Comparison of ENCODE assay signal across 17 cellular contexts in genomic region chr1:111216751-111217150, GRCh38. TPM values are rescaled to one million over a fixed set of nuclear protein-coding genes. Genes with fewer than 3 reads are reported as not detected.
DNase-seq lines count a peak whose midpoint lies in the region; FAIRE-seq and TF ChIP-seq lines count a peak whose summit lies in the region.
"Had no signal": no experiment of that assay in that cellular context is flagged by ENCODE, and none has a peak within 500 bp of the region (broad histone marks: within the 10 kb centered on the region; RNA-seq: fewer than 3 reads in every experiment).

No MANE protein-coding gene starts in this region.

- H3K79me1 ChIP-seq in H1 (ENCODE audit: low read depth, low read length), result no peaks in the 10 kb centered on the region

- no peak for TF ChIP-seq RAD21 in H1 (IDR thresholded peaks at IDR 0.05 in 1 of 2, conservative IDR thresholded peaks at IDR 0.05 in 1 of 2; ENCODE audit: low read depth in 2 of 2, low read length in 2 of 2)

- peak overlapping the region; percentile 40; the same call in 1 of the 2 replicates for H2BK20ac ChIP-seq in H1 (ENCODE audit: low read length)

- H3K4me2 ChIP-seq in H1 (ENCODE audit: insufficient read depth in 1 of 2, low read depth in 2 of 2, low read length in 2 of 2), result no peak overlapping the region
- H3K4me2 ChIP-seq: neural progenitor cell had no signal

- peaks cover 17% of the 10 kb centered on the region for H3K9me3 Mint-ChIP-seq in activated naive CD4-positive, alpha-beta T cell treated with anti-CD3 and anti-CD28 coated beads, Interleukin-2, amount 50 U/mL, for 24 hours
- H3K9me3 Mint-ChIP-seq in T-helper 2 cell treated with Interferon-gamma antibody and Interleukin-4, amounts not matched to agents 5 μg/mL and 100 μg/mL, for 36 hours, result peaks cover 4% of the 10 kb centered on the region
- no peaks in the 10 kb centered on the region for H3K9me3 Mint-ChIP-seq in osteocyte (ENCODE audit: unreplicated experiment)

- H2BK5ac ChIP-seq in H1 (ENCODE audit: low read depth, low read length), result no peak overlapping the region

- no peak overlapping the region for H4K5ac ChIP-seq in H1 (ENCODE audit: insufficient read length, low read depth, low read length)

- H2BK12ac ChIP-seq in H1 (ENCODE audit: low read depth, low read length), result no peak overlapping the region

- TF ChIP-seq CTCF in H1 (IDR thresholded peaks at IDR 0.05; ENCODE audit: control extremely low read depth in 1 of 3, insufficient read depth in 1 of 3, low read depth in 1 of 3, low read length in 3 of 3) (no peak), osteocyte (IDR thresholded peaks at IDR 0.05) (no peak)

- H3K79me2 ChIP-seq in H1 (ENCODE audit: control insufficient read depth in 1 of 2, insufficient read depth in 2 of 2, low read length in 2 of 2), result no peaks in the 10 kb centered on the region

- TF ChIP-seq EP300 in H1 (IDR thresholded peaks at IDR 0.05; ENCODE audit: borderline replicate concordance in 1 of 2, low read depth in 2 of 2, low read length in 2 of 2), result no peak

- no peaks in the 10 kb centered on the region for H3K36me3 Mint-ChIP-seq in activated naive CD4-positive, alpha-beta T cell treated with anti-CD3 and anti-CD28 coated beads, Interleukin-2, amount 50 U/mL, for 24 hours
- peaks cover 2% of the 10 kb centered on the region for H3K36me3 Mint-ChIP-seq in T-helper 2 cell treated with Interferon-gamma antibody and Interleukin-4, amounts not matched to agents 5 μg/mL and 100 μg/mL, for 36 hours (ENCODE audit: low read depth)
- no peaks in the 10 kb centered on the region for H3K36me3 Mint-ChIP-seq in osteocyte (ENCODE audit: unreplicated experiment)
- H3K36me3 Mint-ChIP-seq: neural progenitor cell had no signal

- H2BK15ac ChIP-seq in H1 (ENCODE audit: low read length), result no peak overlapping the region

- H3K4ac ChIP-seq in H1 (replicated peaks; ENCODE audit: insufficient read length, low read depth, low read length), result no peak overlapping the region

- no peak for DNase-seq in activated naive CD4-positive, alpha-beta T cell treated with Interleukin-2 at 50 U/mL for 16 hours
- DNase-seq in T-helper 2 cell treated with Interferon-gamma antibody and Interleukin-4, amounts not matched to agents 5 μg/mL and 100 μg/mL, for 36 hours (ENCODE audit: low spot score), result no peak
- DNase-seq in H1 (ENCODE audit: low read depth in 1 of 2, low spot score in 2 of 2) (no peak), NCI-H146 treated with DMSO at 0.1 percent for 48 hours (lab: John Stamatoyannopoulos, UW; ENCODE audit: unreplicated experiment) (no peak), Kasumi-1 (lab: John Stamatoyannopoulos, UW) (no peak), osteocyte (ENCODE audit: extremely low spot score, unreplicated experiment) (no peak)
- DNase-seq in stimulated activated CD8-positive, alpha-beta memory T cell treated with anti-CD3 and anti-CD28 coated beads, Interleukin-4, amount 100 ng/mL, for 48 hours, result no peak
- DNase-seq: activated gamma-delta T cell, H7, IMR-90, NCI-H1436, NCI-H446 treated with DMSO at 0.1 percent for 48 hours, right lobe of liver had no signal

- CTCF ChIA-PET in H1 (lab: Charles Lee; ENCODE audit: partially characterized antibody), result interaction anchor here (0.7 to 5.4 kb wide), 5 partner anchors 19 to 352 kb away, joined by 3 to 31 read pairs (median 3); no protein-coding TSS in a partner anchor

- no peak overlapping the region for H4K8ac ChIP-seq in H1 (ENCODE audit: extremely low read depth, insufficient read depth, low read length)

- H3K4me1 Mint-ChIP-seq in activated naive CD4-positive, alpha-beta T cell treated with anti-CD3 and anti-CD28 coated beads, Interleukin-2, amount 50 U/mL, for 24 hours, result peaks cover 99% of the 10 kb centered on the region
- H3K4me1 Mint-ChIP-seq in T-helper 2 cell treated with Interferon-gamma antibody and Interleukin-4, amounts not matched to agents 5 μg/mL and 100 μg/mL, for 36 hours (ENCODE audit: low read depth), result peaks cover 91% of the 10 kb centered on the region
- no peaks in the 10 kb centered on the region for H3K4me1 Mint-ChIP-seq in osteocyte (ENCODE audit: unreplicated experiment)

- no peak overlapping the region for H3K18ac ChIP-seq in H1 (ENCODE audit: extremely low read depth, low read length)

- H3K23me2 ChIP-seq in H1 (ENCODE audit: low read depth, low read length), result no peaks in the 10 kb centered on the region

- H3K4me1 ChIP-seq in H1 (replicated peaks in 1 of 4; ENCODE audit: control insufficient read depth in 3 of 4, insufficient read depth in 4 of 4, low read length in 3 of 4), result peaks cover 0 to 7% (median 7%) of the 10 kb centered on the region in 4 experiments; a peak in 3 of 7 replicates
- H3K4me1 ChIP-seq: breast epithelium, right lobe of liver had no signal

- H3K9me3 ChIP-seq in H1 (ENCODE audit: insufficient read depth in 2 of 2, low read depth in 1 of 2, low read length in 1 of 2), result no peaks in the 10 kb centered on the region; a peak in 1 of 4 replicates
- H3K9me3 ChIP-seq: breast epithelium, right lobe of liver had no signal

- no peak overlapping the region for H4K91ac ChIP-seq in H1 (replicated peaks; ENCODE audit: insufficient read length, low read length)

- H3K27ac Mint-ChIP-seq in activated naive CD4-positive, alpha-beta T cell treated with anti-CD3 and anti-CD28 coated beads, Interleukin-2, amount 50 U/mL, for 24 hours, result peak overlapping the region; percentile 97
- H3K27ac Mint-ChIP-seq in T-helper 2 cell treated with Interferon-gamma antibody and Interleukin-4, amounts not matched to agents 5 μg/mL and 100 μg/mL, for 36 hours, result peak overlapping the region; percentile 90
- H3K27ac Mint-ChIP-seq in osteocyte (ENCODE audit: unreplicated experiment), result no peak overlapping the region
- H3K27ac Mint-ChIP-seq: neural progenitor cell had no signal

- no peak overlapping the region for H2AFZ ChIP-seq in H1 (ENCODE audit: low read length)
- H2AFZ ChIP-seq: neural progenitor cell had no signal

- H3K9ac ChIP-seq in H1 (replicated peaks in 1 of 4; ENCODE audit: extremely low read depth in 1 of 4, low read depth in 3 of 4, low read length in 3 of 4), result no peak overlapping the region
- H3K9ac ChIP-seq: neural progenitor cell had no signal

- no peaks in the 10 kb centered on the region for H3K27me3 ChIP-seq in H1 (replicated peaks in 1 of 4; ENCODE audit: control insufficient read depth in 3 of 4, extremely low read depth in 1 of 4, insufficient read depth in 3 of 4, low read length in 3 of 4)
- H3K27me3 ChIP-seq: breast epithelium, neural progenitor cell, right lobe of liver had no signal

- POLR2A ChIA-PET in H1 (lab: Charles Lee; ENCODE audit: partially characterized antibody), result no interaction called here

- no peak overlapping the region for H3K23ac ChIP-seq in H1 (ENCODE audit: insufficient read length)

- H3K27ac ChIP-seq in H1 (ENCODE audit: low read depth, low read length), result no peak overlapping the region
- H3K27ac ChIP-seq: breast epithelium, neural progenitor cell had no signal

- H3K36me3 ChIP-seq in H1 (ENCODE audit: control insufficient read depth in 2 of 4, insufficient read depth in 4 of 4, low read length in 3 of 4), result no peaks in the 10 kb centered on the region
- H3K36me3 ChIP-seq: breast epithelium, neural progenitor cell, right lobe of liver had no signal

- no peak for FAIRE-seq in H1 (lab: Jason Lieb, UNC)
- FAIRE-seq: RCC 7860 had no signal

- H2BK120ac ChIP-seq in H1 (replicated peaks; ENCODE audit: low read depth, low read length), result no peak overlapping the region

- no peak overlapping the region for H3K56ac ChIP-seq in H1 (replicated peaks; ENCODE audit: insufficient read length, low read depth, low read length)

- no peaks in the 10 kb centered on the region for H4K20me1 ChIP-seq in H1 (replicated peaks in 1 of 2; ENCODE audit: control insufficient read depth in 1 of 2, insufficient read depth in 2 of 2, low read length in 2 of 2)

- 72% methylated on average over 5 of the region's 5 CpGs; no CpG with 5 or more reads in 1 of the 2 experiments for WGBS in H1 (ENCODE audit: extremely low coverage in 1 of 2, insufficient coverage in 1 of 2, insufficient read length in 1 of 2, insufficient replicate concordance in 2 of 2, low coverage in 1 of 2, low lambda C conversion rate in 2 of 2, missing lambda C conversion rate in 1 of 2), 2 experiments

- H2AK5ac ChIP-seq in H1 (ENCODE audit: low read depth, low read length), result no peak overlapping the region

- no peak overlapping the region for H3K14ac ChIP-seq in H1 (ENCODE audit: insufficient read length)

- no peak for TF ChIP-seq POLR2A in H1 (IDR thresholded peaks at IDR 0.05; ENCODE audit: control extremely low read depth in 1 of 2, low read depth in 2 of 2, low read length in 2 of 2)

- no peak overlapping the region for H3K4me3 ChIP-seq in H1 (ENCODE audit: extremely low read depth in 1 of 4, insufficient read depth in 2 of 4, low read depth in 3 of 4, low read length in 4 of 4)
- H3K4me3 ChIP-seq: breast epithelium, neural progenitor cell, right lobe of liver had no signal

- H3K4me3 Mint-ChIP-seq in activated naive CD4-positive, alpha-beta T cell treated with anti-CD3 and anti-CD28 coated beads, Interleukin-2, amount 50 U/mL, for 24 hours, result peak overlapping the region; percentile 60
- H3K4me3 Mint-ChIP-seq in T-helper 2 cell treated with Interferon-gamma antibody and Interleukin-4, amounts not matched to agents 5 μg/mL and 100 μg/mL, for 36 hours, result peak overlapping the region; percentile 74
- no peak overlapping the region for H3K4me3 Mint-ChIP-seq in osteocyte (ENCODE audit: unreplicated experiment)
- H3K4me3 Mint-ChIP-seq: neural progenitor cell had no signal

- H3K27me3 Mint-ChIP-seq in activated naive CD4-positive, alpha-beta T cell treated with anti-CD3 and anti-CD28 coated beads, Interleukin-2, amount 50 U/mL, for 24 hours, result no peaks in the 10 kb centered on the region
- no peaks in the 10 kb centered on the region for H3K27me3 Mint-ChIP-seq in T-helper 2 cell treated with Interferon-gamma antibody and Interleukin-4, amounts not matched to agents 5 μg/mL and 100 μg/mL, for 36 hours (ENCODE audit: low read depth)
- H3K27me3 Mint-ChIP-seq in osteocyte (ENCODE audit: unreplicated experiment), result peaks cover 31% of the 10 kb centered on the region

RNA-seq across cellular contexts. Expression of gene CHI3L2, which starts 10.8 kb away (rescaled TPM):
- not detected in 2 replicates for total RNA-seq in H1 (2021; fragmentation: NEBNext Ultra II Directional; extraction: Animal tissue kit (Norgen Biotek cat#: 25700))
- polyA plus RNA-seq in H1 (2011; rRNA removed), result not detected in 2 replicates
- not detected for polyA plus RNA-seq in H1 (2011; cell fraction: cytosol; rRNA removed)
- not detected for polyA plus RNA-seq in H1 (2011; cell fraction: nucleus; rRNA removed)
- polyA plus RNA-seq in H1 (2012, experiment 1 of 2), result not detected in 4 replicates
- polyA plus RNA-seq in H1 (2012, experiment 2 of 2), result not detected
- not detected for polyA plus RNA-seq in H1 (2013, experiment 1 of 2)
- polyA plus RNA-seq in H1 (2013, experiment 2 of 2), result 0.04 TPM
- not detected in 2 replicates for polyA minus RNA-seq in H1 (2011; rRNA and poly(A)+ RNA removed)
- polyA minus RNA-seq in H1 (2011; cell fraction: cytosol; rRNA and poly(A)+ RNA removed), result not detected
- not detected for polyA minus RNA-seq in H1 (2011; cell fraction: nucleus; rRNA and poly(A)+ RNA removed)
- not detected in 2 replicates for total RNA-seq in osteocyte
- total RNA-seq: H7 had no signal

RNA-seq across cellular contexts. Expression of gene DENND2D, which starts 16.3 kb away (rescaled TPM):
- total RNA-seq in H1 (2021; fragmentation: NEBNext Ultra II Directional; extraction: Animal tissue kit (Norgen Biotek cat#: 25700)), result 0.57 and 0.58 TPM in 2 replicates
- 1.4 and 1.6 TPM in 2 replicates for polyA plus RNA-seq in H1 (2011; rRNA removed)
- 1.8 TPM for polyA plus RNA-seq in H1 (2011; cell fraction: cytosol; rRNA removed)
- polyA plus RNA-seq in H1 (2011; cell fraction: nucleus; rRNA removed), result 2.8 TPM
- 0.84 to 2.4 TPM (median 1.3 TPM) in 4 replicates for polyA plus RNA-seq in H1 (2012, experiment 1 of 2)
- polyA plus RNA-seq in H1 (2012, experiment 2 of 2), result 1.4 TPM
- 0.47 TPM for polyA plus RNA-seq in H1 (2013, experiment 1 of 2)
- 0.48 TPM for polyA plus RNA-seq in H1 (2013, experiment 2 of 2)
- polyA minus RNA-seq in H1 (2011; rRNA and poly(A)+ RNA removed), result 2.6 and 3.0 TPM in 2 replicates
- 1.5 TPM for polyA minus RNA-seq in H1 (2011; cell fraction: cytosol; rRNA and poly(A)+ RNA removed)
- 4.1 TPM for polyA minus RNA-seq in H1 (2011; cell fraction: nucleus; rRNA and poly(A)+ RNA removed)
- total RNA-seq in osteocyte, result not detected in 2 replicates
- total RNA-seq: H7 had no signal
